22 cellular contexts compared by ENCODE assay signal in the genomic region with DNA sequence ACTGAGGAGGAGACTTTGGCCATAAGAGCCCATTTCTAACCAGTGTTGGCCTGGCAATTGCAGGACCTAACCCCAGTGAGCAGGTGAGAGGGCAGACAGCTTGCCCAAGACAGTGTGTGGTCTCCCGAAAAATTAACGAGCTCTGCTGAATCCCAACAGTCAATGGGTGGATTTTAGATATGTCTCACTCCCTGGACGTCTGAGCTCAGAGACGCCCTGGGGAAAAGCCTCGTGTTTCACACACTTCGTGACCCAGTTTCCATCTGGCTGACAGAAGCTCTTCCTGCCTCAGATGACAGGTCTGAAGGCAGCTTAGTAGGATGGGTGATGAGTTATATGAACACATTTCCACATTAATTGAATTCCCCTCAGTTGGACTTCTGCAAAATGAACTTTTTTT.
A peak's percentile ranks its signal among the peaks of the same experiment; 100 is the strongest.
DNase-seq lines count a peak whose midpoint lies in the region; ATAC-seq, FAIRE-seq and TF ChIP-seq lines count a peak whose summit lies in the region.
"Had no signal": no experiment of that assay in that cellular context is flagged by ENCODE, and none has a peak within 500 bp of the region (broad histone marks: within the 10 kb centered on the region; RNA-seq: fewer than 3 reads in every experiment).

No MANE protein-coding gene starts in this region.

- H3K4me1 Mint-ChIP-seq in activated CD4-positive, alpha-beta memory T cell treated with anti-CD3 and anti-CD28 coated beads for 36 hours (ENCODE audit: low read depth) = peaks cover 16% of the 10 kb centered on the region
- peaks cover 12% of the 10 kb centered on the region for H3K4me1 Mint-ChIP-seq in activated CD4-positive, alpha-beta memory T cell treated with anti-CD3 and anti-CD28 coated beads, Interleukin-2, amount 10 ng/mL, durations not matched to agents 7 days and 5 days
- H3K4me1 Mint-ChIP-seq: B cell had no signal

- H4K20me1 ChIP-seq in BLaER1 treated with 17β-estradiol and CSF1 and Interleukin-3, amounts not matched to agents 10 nM and 100 nM = no peaks in the 10 kb centered on the region
- no peaks in the 10 kb centered on the region for H4K20me1 ChIP-seq in GM12878 (ENCODE audit: control insufficient read depth, insufficient read depth)

- TF ChIP-seq POLR2A in GM12878 (IDR thresholded peaks at IDR 0.05; ENCODE audit: low read depth, low read length) (no peak), vagina (IDR thresholded peaks at IDR 0.05) (no peak)

- TF ChIP-seq CTCF in GM12878 (IDR thresholded peaks at IDR 0.05 in 2 of 3, conservative IDR thresholded peaks at IDR 0.05 in 1 of 3; ENCODE audit: control insufficient read depth in 2 of 3, extremely low read depth in 1 of 3, insufficient read depth in 1 of 3, low read depth in 3 of 3, low read length in 3 of 3) (no peak), vagina (IDR thresholded peaks at IDR 0.05) (no peak)

- POLR2A ChIA-PET in activated CD4-positive, alpha-beta memory T cell treated with anti-CD3 and anti-CD28 coated beads for 36 hours (lab: Charles Lee) = no interaction called here
- POLR2A ChIA-PET in activated CD4-positive, alpha-beta memory T cell treated with anti-CD3 and anti-CD28 coated beads, Interleukin-2, amount 10 ng/mL, durations not matched to agents 7 days and 5 days (lab: Charles Lee) = interaction anchor here (1.2 kb wide), 1 partner anchor 9 kb away, joined by 3 read pairs; no protein-coding TSS in a partner anchor
- POLR2A ChIA-PET in GM12878 (lab: Charles Lee) = interaction anchor here (0.9 to 2.3 kb wide), 2 partner anchors 26 to 29 kb away, joined by 3 to 5 read pairs; no protein-coding TSS in a partner anchor

- no peaks in the 10 kb centered on the region for H3K36me3 ChIP-seq in BLaER1 treated with 17β-estradiol and CSF1 and Interleukin-3, amounts not matched to agents 10 nM and 100 nM
- H3K36me3 ChIP-seq in GM12878 (ENCODE audit: control insufficient read depth in 2 of 2, insufficient read depth in 2 of 2, low read length in 1 of 2) (no peaks in the 10 kb centered on the region), vagina (no peaks in the 10 kb centered on the region)

- DNase-seq in activated CD4-positive, alpha-beta memory T cell treated with anti-CD3 and anti-CD28 coated beads for 36 hours = peak; percentile 17
- no peak for DNase-seq in activated CD4-positive, alpha-beta memory T cell treated with anti-CD3 and anti-CD28 coated beads, Interleukin-2, amount 10 ng/mL, durations not matched to agents 7 days and 5 days
- DNase-seq in GM12878 (ENCODE audit: low read depth, low spot score) = peak; percentile 4
- DNase-seq in putamen (ENCODE audit: low spot score) = peak; percentile 26
- no peak for DNase-seq in vagina (ENCODE audit: extremely low spot score in 2 of 2)
- DNase-seq: Calu3, EL, foreskin fibroblast, hippocampal formation, NCI-H187 treated with DMSO at 0.1 percent for 48 hours, NCI-H226, SHP77 had no signal

- H3K4me2 ChIP-seq in BLaER1 treated with 17β-estradiol and CSF1 and Interleukin-3, amounts not matched to agents 10 nM and 100 nM = peak overlapping the region; percentile 24 to 74 (median 65)
- 0 out of 2 replicates have a peak overlapping the region, but pooled peaks have one; percentile 5 for H3K4me2 ChIP-seq in GM12878 (ENCODE audit: control insufficient read depth, insufficient read depth)
- H3K4me2 ChIP-seq: A549 had no signal

- peak; percentile 34 for ATAC-seq in GM12878
- no peak for ATAC-seq in HG03460 (IDR thresholded peaks at IDR 0.05; ENCODE audit: unreplicated experiment)
- ATAC-seq in HG03521 (IDR thresholded peaks at IDR 0.05; ENCODE audit: unreplicated experiment) = no peak
- ATAC-seq: A549, HepG2 had no signal

- peaks cover 75% of the 10 kb centered on the region for H3K27me3 Mint-ChIP-seq in activated CD4-positive, alpha-beta memory T cell treated with anti-CD3 and anti-CD28 coated beads for 36 hours
- peaks cover 85% of the 10 kb centered on the region for H3K27me3 Mint-ChIP-seq in activated CD4-positive, alpha-beta memory T cell treated with anti-CD3 and anti-CD28 coated beads, Interleukin-2, amount 10 ng/mL, durations not matched to agents 7 days and 5 days

- H3K36me3 Mint-ChIP-seq in activated CD4-positive, alpha-beta memory T cell treated with anti-CD3 and anti-CD28 coated beads for 36 hours = no peaks in the 10 kb centered on the region
- H3K36me3 Mint-ChIP-seq in activated CD4-positive, alpha-beta memory T cell treated with anti-CD3 and anti-CD28 coated beads, Interleukin-2, amount 10 ng/mL, durations not matched to agents 7 days and 5 days (ENCODE audit: low read depth) = no peaks in the 10 kb centered on the region

- TF ChIP-seq RAD21 in GM12878 (IDR thresholded peaks at IDR 0.05; ENCODE audit: insufficient read depth, low read depth, low read length) = no peak

- intact Hi-C loops in activated CD4-positive, alpha-beta memory T cell treated with anti-CD3 and anti-CD28 coated beads for 36 hours (cut with micrococcal nuclease) = loop anchor here (1.0 to 10.0 kb wide), 3 partner anchors 44 to 652 kb away; a partner anchor contains a TSS
- intact Hi-C loops in GM12878 (cut with micrococcal nuclease; ENCODE audit: unreplicated experiment) = loop anchor here (1.0 kb wide), 1 partner anchor 27 kb away; no protein-coding TSS in a partner anchor
- intact Hi-C loops in vagina (cut with DNase I) = no loop called here

- in situ Hi-C loops in GM12878 (cut with MboI) = no loop called here

- FAIRE-seq in GM12878 (lab: Jason Lieb, UNC) = no peak
- FAIRE-seq: A549, astrocyte, HepG2, islet of Langerhans had no signal

- no peaks in the 10 kb centered on the region for H3K79me2 ChIP-seq in GM12878 (ENCODE audit: control insufficient read depth, insufficient read depth, low read length)

- SMC1A ChIA-PET in GM12878 (lab: Charles Lee; ENCODE audit: uncharacterized antibody, unreplicated experiment) = interaction anchor here (0.9 to 4.0 kb wide), 11 partner anchors 10 to 346 kb away, joined by 3 to 28 read pairs (median 6); no protein-coding TSS in a partner anchor

- 0 out of 22 replicates have a peak, but pooled peaks cover 0 to 7% (median 0%) of the 10 kb centered on the region in 11 experiments for H3K27me3 ChIP-seq in BLaER1 treated with 17β-estradiol and CSF1 and Interleukin-3, amounts not matched to agents 10 nM and 100 nM
- no peaks in the 10 kb centered on the region for H3K27me3 ChIP-seq in GM12878 (replicated peaks in 1 of 2; ENCODE audit: control insufficient read depth in 2 of 2, insufficient read depth in 2 of 2, low read length in 1 of 2)
- H3K27me3 ChIP-seq in vagina = no peaks in the 10 kb centered on the region

- no peak overlapping the region for H2AFZ ChIP-seq in GM12878 (ENCODE audit: control insufficient read depth, low read depth, low read length)

- no peaks in the 10 kb centered on the region for H3K9me3 Mint-ChIP-seq in activated CD4-positive, alpha-beta memory T cell treated with anti-CD3 and anti-CD28 coated beads for 36 hours
- H3K9me3 Mint-ChIP-seq in activated CD4-positive, alpha-beta memory T cell treated with anti-CD3 and anti-CD28 coated beads, Interleukin-2, amount 10 ng/mL, durations not matched to agents 7 days and 5 days = no peaks in the 10 kb centered on the region
- H3K9me3 Mint-ChIP-seq: central memory CD8-positive, alpha-beta T cell had no signal

- no peak overlapping the region for H3K4me3 Mint-ChIP-seq in activated CD4-positive, alpha-beta memory T cell treated with anti-CD3 and anti-CD28 coated beads for 36 hours
- no peak overlapping the region for H3K4me3 Mint-ChIP-seq in activated CD4-positive, alpha-beta memory T cell treated with anti-CD3 and anti-CD28 coated beads, Interleukin-2, amount 10 ng/mL, durations not matched to agents 7 days and 5 days
- H3K4me3 Mint-ChIP-seq: B cell had no signal

- no peak overlapping the region for H3K27ac Mint-ChIP-seq in activated CD4-positive, alpha-beta memory T cell treated with anti-CD3 and anti-CD28 coated beads for 36 hours
- no peak overlapping the region for H3K27ac Mint-ChIP-seq in activated CD4-positive, alpha-beta memory T cell treated with anti-CD3 and anti-CD28 coated beads, Interleukin-2, amount 10 ng/mL, durations not matched to agents 7 days and 5 days
- H3K27ac Mint-ChIP-seq: B cell had no signal

- WGBS in GM12878 (ENCODE audit: insufficient coverage, insufficient replicate concordance, low lambda C conversion rate, missing lambda C conversion rate) = 18% methylated on average over 6 of the region's 6 CpGs

- TF ChIP-seq EP300 in GM12878 (IDR thresholded peaks at IDR 0.05; ENCODE audit: borderline replicate concordance in 1 of 2, control insufficient read depth in 1 of 2, low read depth in 2 of 2, low read length in 2 of 2) = no peak

- no peak overlapping the region for H3K4me3 ChIP-seq in BLaER1 treated with 17β-estradiol and CSF1 and Interleukin-3, amounts not matched to agents 10 nM and 100 nM
- H3K4me3 ChIP-seq in GM12878 (no peak overlapping the region), vagina (no peak overlapping the region)
- H3K4me3 ChIP-seq: A549, lung had no signal

- peaks cover 17 to 40% (median 21%) of the 10 kb centered on the region in 10 experiments for H3K4me1 ChIP-seq in BLaER1 treated with 17β-estradiol and CSF1 and Interleukin-3, amounts not matched to agents 10 nM and 100 nM
- H3K4me1 ChIP-seq in GM12878 (ENCODE audit: control insufficient read depth, insufficient read depth, low read length) (peaks cover 26% of the 10 kb centered on the region), vagina (no peaks in the 10 kb centered on the region)
- H3K4me1 ChIP-seq: A549 had no signal

- no peak overlapping the region for H3K9ac ChIP-seq in BLaER1 treated with 17β-estradiol and CSF1 and Interleukin-3, amounts not matched to agents 10 nM and 100 nM
- no peak overlapping the region; the same call in 1 of the 2 replicates for H3K9ac ChIP-seq in GM12878 (ENCODE audit: control insufficient read depth, insufficient read depth, low read length)

- no TSS peak for BruUV-seq in GM12878 (replicated peaks; lab: Mats Ljungman, UMichigan)

- RAD21 ChIA-PET in GM12878 (lab: Charles Lee; ENCODE audit: unreplicated experiment) = interaction anchor here (1.1 to 3.3 kb wide), 8 partner anchors 10 to 124 kb away, joined by 3 to 19 read pairs (median 4); no protein-coding TSS in a partner anchor

- no peaks in the 10 kb centered on the region for H3K9me3 ChIP-seq in BLaER1 treated with 17β-estradiol and CSF1 and Interleukin-3, amounts not matched to agents 10 nM and 100 nM (replicated peaks in 1 of 11)
- no peaks in the 10 kb centered on the region for H3K9me3 ChIP-seq in GM12878 (replicated peaks; ENCODE audit: control insufficient read depth, insufficient read depth, low read length)
- H3K9me3 ChIP-seq in vagina = no peaks in the 10 kb centered on the region
- H3K9me3 ChIP-seq: A549 had no signal

- peak overlapping the region in 1 of 11 experiments; percentile 22; a peak in 1 of 22 replicates for H3K27ac ChIP-seq in BLaER1 treated with 17β-estradiol and CSF1 and Interleukin-3, amounts not matched to agents 10 nM and 100 nM
- H3K27ac ChIP-seq in GM12878 (ENCODE audit: control insufficient read depth, insufficient read depth) = peak overlapping the region; percentile 34
- H3K27ac ChIP-seq in vagina = no peak overlapping the region
- H3K27ac ChIP-seq: A549 had no signal

- CTCF ChIA-PET in activated CD4-positive, alpha-beta memory T cell treated with anti-CD3 and anti-CD28 coated beads for 36 hours (lab: Charles Lee) = interaction anchor here (1.6 kb wide), 1 partner anchor 9 kb away, joined by 4 read pairs; no protein-coding TSS in a partner anchor
- CTCF ChIA-PET in activated CD4-positive, alpha-beta memory T cell treated with anti-CD3 and anti-CD28 coated beads, Interleukin-2, amount 10 ng/mL, durations not matched to agents 7 days and 5 days (lab: Charles Lee) = interaction anchor here (1.4 kb wide), 1 partner anchor 31 kb away, joined by 3 read pairs; no protein-coding TSS in a partner anchor
- CTCF ChIA-PET in GM12878 (lab: Yijun Ruan, JAX) = interaction anchor here (0.7 to 2.7 kb wide), 9 partner anchors 10 to 459 kb away, joined by 4 to 19 read pairs (median 5); no protein-coding TSS in a partner anchor

Comparison
In these comparisons a context has a peak if more than half of its experiments do, and no peak if none do; other contexts are left out.
1. DNase-seq: peak in activated CD4-positive, alpha-beta memory T cell treated with anti-CD3 and anti-CD28 coated beads for 36 hours (single experiment), GM12878 (single experiment) and putamen (single experiment); none in activated CD4-positive, alpha-beta memory T cell treated with anti-CD3 and anti-CD28 coated beads, Interleukin-2, amount 10 ng/mL, durations not matched to agents 7 days and 5 days (single experiment) and vagina (0 of 2).